Comparison of ENCODE assay signal across 8 cellular contexts in genomic region chr1:78005347-78005722, GRCh38. TPM values are rescaled to one million over a fixed set of nuclear protein-coding genes. Genes with fewer than 3 reads are reported as not detected.
DNase-seq lines count a peak whose midpoint lies in the region; FAIRE-seq and TF ChIP-seq lines count a peak whose summit lies in the region.

No MANE protein-coding gene starts in this region.

- no peak for FAIRE-seq in small intestine (lab: Jason Lieb, UNC)

- H3K79me2 ChIP-seq in OCI-LY1 (ENCODE audit: insufficient read depth, low read length) (peaks cover 46% of the 10 kb centered on the region), osteoblast (ENCODE audit: insufficient read depth, low read length) (peaks cover 66% of the 10 kb centered on the region)

- H3K27ac Mint-ChIP-seq in CD4-positive, alpha-beta memory T cell: peak overlapping the region; percentile 96 to 99 (median 98)
- H3K27ac Mint-ChIP-seq in endodermal cell: peak overlapping the region; percentile 98

- DNase-seq in CD4-positive, alpha-beta memory T cell: peak in 1 of 5 donors; percentile 1
- DNase-seq in endodermal cell (no peak), osteoblast (ENCODE audit: insufficient read length, low spot score, missing footprints) (no peak), NCI-H1436 treated with DMSO at 0.1 percent for 48 hours (lab: John Stamatoyannopoulos, UW) (no peak), small intestine (no peak), NCI-H226 (no peak), NCI-H1417 (lab: John Stamatoyannopoulos, UW) (no peak)

- 67% methylated on average over 1 of the region's 1 CpG; no CpG with 5 or more reads in 1 of the 2 experiments for WGBS in endodermal cell (ENCODE audit: insufficient coverage in 1 of 2, insufficient read length in 1 of 2), 2 experiments
- 0 to 3% (median 2%) methylated on average over 1 of the region's 1 CpG for WGBS in small intestine, 3 donors

- peaks cover 16 to 48% (median 27%) of the 10 kb centered on the region in 4 donors for H3K4me1 Mint-ChIP-seq in CD4-positive, alpha-beta memory T cell
- peaks cover 11% of the 10 kb centered on the region for H3K4me1 Mint-ChIP-seq in endodermal cell

- H3K9me3 ChIP-seq in CD4-positive, alpha-beta memory T cell (ENCODE audit: control insufficient read depth in 1 of 2, low read length in 2 of 2): no peaks in the 10 kb centered on the region
- H3K9me3 ChIP-seq in OCI-LY1 (ENCODE audit: low read length) (no peaks in the 10 kb centered on the region), endodermal cell (ENCODE audit: control insufficient read depth, low read length) (no peaks in the 10 kb centered on the region), osteoblast (ENCODE audit: low read depth, low read length) (no peaks in the 10 kb centered on the region), small intestine (ENCODE audit: control insufficient read depth, low read depth) (no peaks in the 10 kb centered on the region)

- peak overlapping the region; percentile 72 for H3K27ac ChIP-seq in CD4-positive, alpha-beta memory T cell (ENCODE audit: low read depth, low read length)
- H3K27ac ChIP-seq in OCI-LY1 (ENCODE audit: low read depth, low read length, poor library complexity, severe bottlenecking): peak overlapping the region; percentile 92
- H3K27ac ChIP-seq in endodermal cell (ENCODE audit: low read depth, low read length): no peak overlapping the region
- H3K27ac ChIP-seq in osteoblast (ENCODE audit: low read depth, low read length): peak overlapping the region; percentile 97
- peak overlapping the region in 1 of 2 donors; percentile 89 for H3K27ac ChIP-seq in small intestine (ENCODE audit: low read depth in 1 of 2, low read length in 1 of 2)

- no peaks in the 10 kb centered on the region for H3K27me3 ChIP-seq in CD4-positive, alpha-beta memory T cell (ENCODE audit: insufficient read depth, low read length)
- H3K27me3 ChIP-seq in OCI-LY1 (ENCODE audit: insufficient read depth, low read length) (no peaks in the 10 kb centered on the region), endodermal cell (ENCODE audit: control insufficient read depth, insufficient read depth, low read length, poor library complexity, severe bottlenecking) (no peaks in the 10 kb centered on the region), osteoblast (ENCODE audit: insufficient read depth, low read length) (no peaks in the 10 kb centered on the region), small intestine (ENCODE audit: control insufficient read depth in 2 of 2, insufficient read depth in 2 of 2, low read length in 2 of 2) (no peaks in the 10 kb centered on the region)

- H3K27me3 Mint-ChIP-seq in CD4-positive, alpha-beta memory T cell: no peaks in the 10 kb centered on the region
- H3K27me3 Mint-ChIP-seq in endodermal cell (ENCODE audit: insufficient read depth): no peaks in the 10 kb centered on the region

- peak overlapping the region; percentile 76 for H3K4me2 ChIP-seq in OCI-LY1 (ENCODE audit: low read length)
- H3K4me2 ChIP-seq in osteoblast (ENCODE audit: insufficient read depth, low read length): peak overlapping the region; percentile 95

- H3K4me3 ChIP-seq in CD4-positive, alpha-beta memory T cell (ENCODE audit: low read length in 2 of 2): peak overlapping the region; percentile 73 to 85
- peak overlapping the region; percentile 70 for H3K4me3 ChIP-seq in OCI-LY1 (ENCODE audit: low read depth, low read length, poor library complexity, severe bottlenecking)
- H3K4me3 ChIP-seq in endodermal cell (ENCODE audit: low read length): peak overlapping the region; percentile 85
- peak overlapping the region; percentile 86 for H3K4me3 ChIP-seq in osteoblast (ENCODE audit: insufficient read depth, low read length)
- peak overlapping the region in 1 of 2 donors; percentile 54 for H3K4me3 ChIP-seq in small intestine (ENCODE audit: low read depth in 1 of 2, low read length in 2 of 2)

- POLR2A ChIA-PET in CD4-positive, alpha-beta memory T cell (lab: Charles Lee; ENCODE audit: partially characterized antibody): interaction anchor here (1.2 to 6.0 kb wide), 8 partner anchors 9 to 615 kb away, joined by 3 to 247 read pairs (median 6); partner anchors contain the start of genes FUBP1, IFI44L and ZZZ3

- peaks cover 31% of the 10 kb centered on the region for H3K4me1 ChIP-seq in CD4-positive, alpha-beta memory T cell (ENCODE audit: insufficient read depth, low read length)
- H3K4me1 ChIP-seq in OCI-LY1 (ENCODE audit: insufficient read depth, low read length, severe bottlenecking): peaks cover 52% of the 10 kb centered on the region
- peaks cover 6% of the 10 kb centered on the region for H3K4me1 ChIP-seq in endodermal cell (ENCODE audit: control insufficient read depth, insufficient read depth, low read length)
- peaks cover 25% of the 10 kb centered on the region for H3K4me1 ChIP-seq in osteoblast (ENCODE audit: insufficient read depth, low read length)
- H3K4me1 ChIP-seq in small intestine (ENCODE audit: control insufficient read depth in 2 of 2, insufficient read depth in 1 of 2, low read depth in 1 of 2, low read length in 1 of 2): no peaks in the 10 kb centered on the region

- CTCF ChIA-PET in CD4-positive, alpha-beta memory T cell (lab: Charles Lee; ENCODE audit: partially characterized antibody): interaction anchor here (1.3 to 4.7 kb wide), 6 partner anchors 10 to 110 kb away, joined by 4 to 38 read pairs (median 4); partner anchors contain the start of gene FUBP1

- H3K36me3 Mint-ChIP-seq in CD4-positive, alpha-beta memory T cell: peaks cover 0 to 8% of the 10 kb centered on the region in 2 donors
- H3K36me3 Mint-ChIP-seq in endodermal cell (ENCODE audit: low read depth): no peaks in the 10 kb centered on the region

- peaks cover 18% of the 10 kb centered on the region; the same call in 1 of the 2 replicates for H3F3A ChIP-seq in OCI-LY1 (ENCODE audit: insufficient read depth, low read length)

- TF ChIP-seq CTCF in OCI-LY1 (IDR thresholded peaks at IDR 0.05; ENCODE audit: low read length): no peak
- no peak for TF ChIP-seq CTCF in endodermal cell (conservative IDR thresholded peaks at IDR 0.05)
- TF ChIP-seq CTCF in osteoblast (IDR thresholded peaks at IDR 0.05; ENCODE audit: extremely low read depth, low read depth, low read length): no peak

- H3K9ac ChIP-seq in OCI-LY1 (ENCODE audit: low read length) (peak overlapping the region; percentile 75), endodermal cell (ENCODE audit: extremely low read depth, low read length, poor library complexity, severe bottlenecking) (peak overlapping the region; percentile 96)

- H3K9me3 Mint-ChIP-seq in CD4-positive, alpha-beta memory T cell: peaks cover 0 to 3% (median 0%) of the 10 kb centered on the region in 8 donors
- no peaks in the 10 kb centered on the region for H3K9me3 Mint-ChIP-seq in endodermal cell

- H2AFZ ChIP-seq in OCI-LY1 (ENCODE audit: low read length): no peak overlapping the region
- no peak overlapping the region for H2AFZ ChIP-seq in osteoblast (ENCODE audit: low read length)

- intact Hi-C loops in CD4-positive, alpha-beta memory T cell (cut with micrococcal nuclease): loop anchor here (2.0 kb wide), 1 partner anchor 323 kb away; the partner anchor contains the start of gene ZZZ3

- H4K20me1 ChIP-seq in OCI-LY1 (ENCODE audit: insufficient read depth, low read length) (no peaks in the 10 kb centered on the region), osteoblast (ENCODE audit: insufficient read depth, low read length) (peaks cover 33% of the 10 kb centered on the region)

- H3K9me2 ChIP-seq in OCI-LY1 (ENCODE audit: low read depth, low read length): no peaks in the 10 kb centered on the region

- no peaks in the 10 kb centered on the region for H3K36me3 ChIP-seq in CD4-positive, alpha-beta memory T cell (ENCODE audit: insufficient read depth, low read length)
- H3K36me3 ChIP-seq in OCI-LY1 (ENCODE audit: insufficient read depth, low read length): no peaks in the 10 kb centered on the region
- H3K36me3 ChIP-seq in endodermal cell (ENCODE audit: control insufficient read depth, insufficient read depth, low read length): no peaks in the 10 kb centered on the region
- peaks cover 7% of the 10 kb centered on the region for H3K36me3 ChIP-seq in osteoblast (ENCODE audit: insufficient read depth, low read length)
- H3K36me3 ChIP-seq in small intestine (ENCODE audit: control insufficient read depth in 2 of 2, insufficient read depth in 2 of 2, low read length in 2 of 2): no peaks in the 10 kb centered on the region

- peak overlapping the region; percentile 78 to 95 (median 90) for H3K4me3 Mint-ChIP-seq in CD4-positive, alpha-beta memory T cell
- H3K4me3 Mint-ChIP-seq in endodermal cell: peak overlapping the region; percentile 52

RNA-seq across cellular contexts. Expression of gene DNAJB4, which starts 0.6 kb away (rescaled TPM):
- 10 to 100 TPM; 15.5 to 18.3 TPM for total RNA-seq in CD4-positive, alpha-beta memory T cell
- polyA plus RNA-seq in CD4-positive, alpha-beta memory T cell: 1 to 10 TPM; 8.7 to 9.8 TPM
- total RNA-seq in endodermal cell (10 to 100 TPM; 16.4 to 38.4 TPM), osteoblast (36.5 and 46.7 TPM in 2 replicates)
- polyA plus RNA-seq in endodermal cell (2013, experiment 1 of 2): 18.4 TPM
- 21.3 TPM for polyA plus RNA-seq in endodermal cell (2013, experiment 2 of 2)
- 10 to 100 TPM in 1 of 3 donors, 1 to 10 TPM in 2; 3.8 to 12.5 (median 4.5) TPM for polyA plus RNA-seq in small intestine

RNA-seq across cellular contexts. Expression of gene FUBP1, which starts 26.5 kb away (rescaled TPM):
- total RNA-seq in CD4-positive, alpha-beta memory T cell: 100 to 1,000 TPM; 246 to 270 TPM
- polyA plus RNA-seq in CD4-positive, alpha-beta memory T cell: 10 to 100 TPM; 31.5 to 58.0 TPM
- total RNA-seq in endodermal cell (100 to 1,000 TPM; 220 to 242 TPM), osteoblast (86.9 and 91.6 TPM in 2 replicates)
- 247 TPM for polyA plus RNA-seq in endodermal cell (2013, experiment 1 of 2)
- polyA plus RNA-seq in endodermal cell (2013, experiment 2 of 2): 226 TPM
- polyA plus RNA-seq in small intestine: 10 to 100 TPM; 21.9 to 49.8 (median 21.9) TPM

RNA-seq across cellular contexts. Expression of gene GIPC2, which starts 40.4 kb away (rescaled TPM):
- under 1 TPM; 0.28 to 0.52 TPM for total RNA-seq in CD4-positive, alpha-beta memory T cell
- polyA plus RNA-seq in CD4-positive, alpha-beta memory T cell: under 1 TPM; 0.13 to 0.33 TPM
- total RNA-seq in endodermal cell: 1 to 10 TPM in 1 of 2 donors, under 1 TPM in 1; 0.79 to 2.1 TPM
- 0.14 TPM for polyA plus RNA-seq in endodermal cell (2013, experiment 1 of 2)
- not detected for polyA plus RNA-seq in endodermal cell (2013, experiment 2 of 2)
- total RNA-seq in osteoblast: 0.29 and 0.36 TPM in 2 replicates
- 10 to 100 TPM; 30.1 to 62.0 (median 41.9) TPM for polyA plus RNA-seq in small intestine
